Comparison of ENCODE assay signal across 16 cellular contexts in the genomic region with DNA sequence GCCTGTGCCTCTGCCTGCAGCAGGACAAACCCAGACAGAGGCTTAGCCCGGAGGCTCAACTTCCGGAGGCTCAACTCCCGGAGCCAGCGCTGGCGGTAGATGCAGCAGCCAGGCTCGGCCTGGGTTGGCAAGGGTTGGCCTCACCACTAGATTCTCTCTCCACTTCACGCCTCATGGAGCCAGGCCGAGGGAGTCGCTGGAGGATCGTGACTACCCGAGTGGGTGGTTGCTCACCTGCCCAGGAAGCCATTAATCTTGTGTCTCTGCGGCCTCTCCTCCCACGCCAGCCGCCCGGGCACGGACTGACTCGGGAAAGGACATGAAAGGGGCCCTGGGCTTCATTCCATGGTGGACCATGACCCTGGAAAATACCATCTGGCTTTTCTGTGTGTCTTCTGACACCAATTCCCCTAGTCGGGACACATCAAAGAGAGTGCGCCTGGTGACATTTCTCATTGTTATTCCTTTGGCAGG. TPM values are rescaled to one million over a fixed set of nuclear protein-coding genes. Genes with fewer than 3 reads are reported as not detected.
DNase-seq lines count a peak whose midpoint lies in the region.
"Had no signal": no experiment of that assay in that cellular context is flagged by ENCODE, and none has a peak within 500 bp of the region (broad histone marks: within the 10 kb centered on the region; RNA-seq: fewer than 3 reads in every experiment).

No MANE protein-coding gene starts in this region.

- DNase-seq in HK-2 (ENCODE audit: unreplicated experiment), result peak; percentile 11
- DNase-seq in SW480 (ENCODE audit: low spot score), result peak; percentile 91
- DNase-seq in kidney glomerular epithelial cell (lab: John Stamatoyannopoulos, UW), result peak; percentile 70
- peak; percentile 47 for DNase-seq in renal cortical epithelial cell (ENCODE audit: low read depth)
- DNase-seq in HAP-1 (ENCODE audit: low spot score in 2 of 2), result no peak
- no peak for DNase-seq in NCI-H774 (lab: John Stamatoyannopoulos, UW)
- no peak for DNase-seq in activated CD4-positive, alpha-beta T cell treated with anti-CD3 and anti-CD28 coated beads, Interleukin-2, amount 50 U/mL, for 1 hour
- DNase-seq: Calu3; CD4-positive, CD25-positive, alpha-beta regulatory T cell; Karpas-422; MM.1S; NCI-H1092 treated with DMSO at 0.1 percent for 48 hours; NCI-H2081 treated with DMSO at 0.1 percent for 48 hours; NCI-H524; RPMI8226; SIG-M5 had no signal

- in situ Hi-C loops in HAP-1 (cut with MboI; ENCODE audit: low sequenced_read_pairs), result no loop called here

- no peak overlapping the region for H3K4me3 ChIP-seq in HAP-1

- H3K27me3 ChIP-seq in HAP-1 (ENCODE audit: low read depth), result peaks cover 18% of the 10 kb centered on the region

- no peaks in the 10 kb centered on the region for H3K9me3 ChIP-seq in HAP-1

- H3K4me1 ChIP-seq in HAP-1, result no peaks in the 10 kb centered on the region

- H3K36me3 ChIP-seq in HAP-1 (replicated peaks), result no peaks in the 10 kb centered on the region

RNA-seq across cellular contexts. Expression of a gene that starts 20.8 kb away (rescaled TPM):
- total RNA-seq in renal cortical epithelial cell, result not detected in 2 replicates
- total RNA-seq: CD4-positive, CD25-positive, alpha-beta regulatory T cell had no signal

Comparison
In these comparisons a context has a peak if more than half of its experiments do, and no peak if none do; other contexts are left out.
1. DNase-seq: peak in HK-2 (single experiment), SW480 (single experiment), kidney glomerular epithelial cell (single experiment) and renal cortical epithelial cell (single experiment); none in HAP-1 (0 of 2), NCI-H774 (single experiment) and activated CD4-positive, alpha-beta T cell treated with anti-CD3 and anti-CD28 coated beads, Interleukin-2, amount 50 U/mL, for 1 hour (single experiment).